ENCODE assay signal across 8 cellular contexts in genomic region chr1:40143891-40144575, GRCh38. TPM values are rescaled to one million over a fixed set of nuclear protein-coding genes. Genes with fewer than 3 reads are reported as not detected.
DNase-seq lines count a peak whose midpoint lies in the region; ATAC-seq and TF ChIP-seq lines count a peak whose summit lies in the region.

No MANE protein-coding gene starts in this region.

- peak; percentile 71 for DNase-seq in DMS153 (lab: John Stamatoyannopoulos, UW)
- peak; percentile 20 for DNase-seq in OCI-M2 (lab: John Stamatoyannopoulos, UW; ENCODE audit: unreplicated experiment)
- DNase-seq in activated T-cell treated with anti-CD3 and anti-CD28 coated beads, Interleukin-2, amount 50 U/mL, for 24 hours: peak; percentile 52
- peak; percentile 42 for DNase-seq in fibroblast of the conjunctiva (ENCODE audit: low read depth)
- DNase-seq in non-pigmented ciliary epithelial cell (ENCODE audit: low read depth): peak; percentile 31
- peak; percentile 50 for DNase-seq in ureter (ENCODE audit: low spot score)

- peaks cover 29% of the 10 kb centered on the region for H3K27me3 Mint-ChIP-seq in activated T-cell treated with anti-CD3 and anti-CD28 coated beads, Interleukin-2, amount 50 U/mL, for 24 hours

- H3K27ac Mint-ChIP-seq in activated T-cell treated with anti-CD3 and anti-CD28 coated beads, Interleukin-2, amount 50 U/mL, for 24 hours: no peak overlapping the region

- H3K4me1 Mint-ChIP-seq in activated T-cell treated with anti-CD3 and anti-CD28 coated beads, Interleukin-2, amount 50 U/mL, for 24 hours (ENCODE audit: low read depth): peaks cover 12% of the 10 kb centered on the region

- ATAC-seq in HG03159 (IDR thresholded peaks at IDR 0.05; ENCODE audit: unreplicated experiment): no peak

- H3K9me3 Mint-ChIP-seq in activated T-cell treated with anti-CD3 and anti-CD28 coated beads, Interleukin-2, amount 50 U/mL, for 24 hours: no peaks in the 10 kb centered on the region

- no peak overlapping the region for H3K4me3 Mint-ChIP-seq in activated T-cell treated with anti-CD3 and anti-CD28 coated beads, Interleukin-2, amount 50 U/mL, for 24 hours

- peak; percentile 74 for TF ChIP-seq CTCF in LNCAP (IDR thresholded peaks at IDR 0.05)

- H3K36me3 Mint-ChIP-seq in activated T-cell treated with anti-CD3 and anti-CD28 coated beads, Interleukin-2, amount 50 U/mL, for 24 hours (ENCODE audit: low read depth): no peaks in the 10 kb centered on the region

RNA-seq across cellular contexts. Expression of gene RLF, which starts 17.2 kb away (rescaled TPM):
- total RNA-seq in ureter: 20.9 TPM

RNA-seq across cellular contexts. Expression of gene PPT1, which starts 47.0 kb away (rescaled TPM):
- 92.4 TPM for total RNA-seq in ureter

Comparison
In these comparisons a context has a peak if more than half of its experiments do, and no peak if none do; other contexts are left out.
1. DNase-seq: peak in every context shown above with its lines; median percentile 71 in DMS153; 52 in activated T-cell treated with anti-CD3 and anti-CD28 coated beads, Interleukin-2, amount 50 U/mL, for 24 hours; 50 in ureter; 42 in fibroblast of the conjunctiva; 31 in non-pigmented ciliary epithelial cell; 20 in OCI-M2.